Comparison of ENCODE assay signal across 14 cellular contexts in genomic region chr9:127563579-127563978, GRCh38. TPM values are rescaled to one million over a fixed set of nuclear protein-coding genes. Genes with fewer than 3 reads are reported as not detected.
DNase-seq lines count a peak whose midpoint lies in the region; ATAC-seq and TF ChIP-seq lines count a peak whose summit lies in the region.
"Had no signal": no experiment of that assay in that cellular context is flagged by ENCODE, and none has a peak within 500 bp of the region (broad histone marks: within the 10 kb centered on the region; RNA-seq: fewer than 3 reads in every experiment).

No MANE protein-coding gene starts in this region.

- peak overlapping the region; percentile 14; the same call in 1 of the 2 replicates for H3K4me3 ChIP-seq in HFF-Myc (replicated peaks; ENCODE audit: low read depth, low read length)
- no peak overlapping the region for H3K4me3 ChIP-seq in ascending aorta
- no peak overlapping the region for H3K4me3 ChIP-seq in mucosa of rectum (ENCODE audit: low read length in 2 of 2)
- H3K4me3 ChIP-seq in thyroid gland (replicated peaks in 1 of 3): no peak overlapping the region

- H3K4me1 ChIP-seq in ascending aorta (peaks cover 19 to 39% of the 10 kb centered on the region in 2 donors), mucosa of rectum (ENCODE audit: control insufficient read depth in 2 of 2, insufficient read depth in 2 of 2, low read length in 2 of 2) (peaks cover 51 to 71% of the 10 kb centered on the region in 2 donors), thyroid gland (peaks cover 70 to 79% of the 10 kb centered on the region in 2 donors)

- no peaks in the 10 kb centered on the region for H3K36me3 Mint-ChIP-seq in natural killer cell treated with Interleukin-12 subunit alpha and Interleukin-12 subunit beta and Interleukin-15 and Interleukin-18, amount 100 ng/mL, for 72 hours

- H3K27ac ChIP-seq in ascending aorta (peak overlapping the region; percentile 85 to 90), mucosa of rectum (ENCODE audit: low read depth in 2 of 2, low read length in 2 of 2) (peak overlapping the region; percentile 84 to 88), thyroid gland (peak overlapping the region in 2 of 3 donors; percentile 95 to 98)

- no peak for DNase-seq in HFF-Myc (ENCODE audit: extremely low read depth, low read depth)
- no peak for DNase-seq in ascending aorta (ENCODE audit: low spot score in 2 of 2)
- no peak for DNase-seq in thyroid gland
- no peak for DNase-seq in natural killer cell treated with Interleukin-12 subunit alpha and Interleukin-12 subunit beta and Interleukin-15 and Interleukin-18, amount 100 ng/mL, for 72 hours (ENCODE audit: low spot score)
- no peak for DNase-seq in NOMO-1 treated with DMSO at 0.1 percent for 48 hours (lab: John Stamatoyannopoulos, UW; ENCODE audit: unreplicated experiment)
- no peak for DNase-seq in NCI-H1092 treated with DMSO at 0.1 percent for 48 hours (lab: John Stamatoyannopoulos, UW)
- DNase-seq: anterior cingulate cortex, COR-L47, NCI-H187 treated with DMSO at 0.1 percent for 48 hours, NCI-H526, T-helper 9 cell had no signal

- no peak overlapping the region for H3K27ac Mint-ChIP-seq in natural killer cell treated with Interleukin-12 subunit alpha and Interleukin-12 subunit beta and Interleukin-15 and Interleukin-18, amount 100 ng/mL, for 72 hours
- H3K27ac Mint-ChIP-seq: progenitor cell of endocrine pancreas had no signal

- 87 to 90% methylated on average over 13 of the region's 13 CpGs for WGBS in thyroid gland, 2 donors

- no peak for ATAC-seq in natural killer cell treated with Interleukin-12 subunit alpha and Interleukin-12 subunit beta and Interleukin-15 and Interleukin-18, amount 100 ng/mL, for 72 hours
- ATAC-seq in HG03571 (IDR thresholded peaks at IDR 0.05; ENCODE audit: unreplicated experiment): no peak

- H3K4me3 Mint-ChIP-seq in natural killer cell treated with Interleukin-12 subunit alpha and Interleukin-12 subunit beta and Interleukin-15 and Interleukin-18, amount 100 ng/mL, for 72 hours: no peak overlapping the region

- intact Hi-C loops in ascending aorta (cut with DNase I): loop anchor here (2.0 kb wide), 1 partner anchor 15 kb away; no protein-coding TSS in a partner anchor
- intact Hi-C loops in thyroid gland (cut with DNase I): no loop called here

- H3K9me3 Mint-ChIP-seq in natural killer cell treated with Interleukin-12 subunit alpha and Interleukin-12 subunit beta and Interleukin-15 and Interleukin-18, amount 100 ng/mL, for 72 hours: no peaks in the 10 kb centered on the region

- H3K9me3 ChIP-seq in ascending aorta (no peaks in the 10 kb centered on the region), mucosa of rectum (ENCODE audit: control insufficient read depth in 2 of 2, low read length in 2 of 2) (no peaks in the 10 kb centered on the region), thyroid gland (no peaks in the 10 kb centered on the region)

- TF ChIP-seq CTCF in HFF-Myc (IDR thresholded peaks at IDR 0.05; ENCODE audit: low read depth, low read length, missing control alignments): no peak
- no peak for TF ChIP-seq CTCF in ascending aorta (IDR thresholded peaks at IDR 0.05)
- no peak for TF ChIP-seq CTCF in thyroid gland (IDR thresholded peaks at IDR 0.05)

- no peaks in the 10 kb centered on the region for H3K27me3 Mint-ChIP-seq in natural killer cell treated with Interleukin-12 subunit alpha and Interleukin-12 subunit beta and Interleukin-15 and Interleukin-18, amount 100 ng/mL, for 72 hours
- H3K27me3 Mint-ChIP-seq: progenitor cell of endocrine pancreas had no signal

- H3K9ac ChIP-seq in mucosa of rectum (ENCODE audit: low read depth in 1 of 2, low read length in 2 of 2): no peak overlapping the region

- no peaks in the 10 kb centered on the region for H3K27me3 ChIP-seq in ascending aorta
- H3K27me3 ChIP-seq in mucosa of rectum (ENCODE audit: control insufficient read depth in 2 of 2, insufficient read depth in 2 of 2, low read length in 2 of 2): no peaks in the 10 kb centered on the region
- no peaks in the 10 kb centered on the region for H3K27me3 ChIP-seq in thyroid gland

- peaks cover 24 to 29% of the 10 kb centered on the region in 2 donors for H3K4me1 Mint-ChIP-seq in natural killer cell treated with Interleukin-12 subunit alpha and Interleukin-12 subunit beta and Interleukin-15 and Interleukin-18, amount 100 ng/mL, for 72 hours (ENCODE audit: low read depth in 2 of 2)

- H3K36me3 ChIP-seq in ascending aorta: peaks cover 7 to 16% of the 10 kb centered on the region in 2 donors
- peaks cover 18 to 21% of the 10 kb centered on the region in 2 donors for H3K36me3 ChIP-seq in mucosa of rectum (ENCODE audit: control insufficient read depth in 2 of 2, insufficient read depth in 2 of 2, low read length in 2 of 2)
- peaks cover 2 to 21% of the 10 kb centered on the region in 2 donors for H3K36me3 ChIP-seq in thyroid gland

- no peak for TF ChIP-seq POLR2A in thyroid gland (IDR thresholded peaks at IDR 0.05)

RNA-seq across cellular contexts. Expression of gene STXBP1, which starts 48.5 kb away (rescaled TPM):
- total RNA-seq in ascending aorta (29.3 TPM), thyroid gland (100 to 1,000 TPM in 2 of 4 donors, 10 to 100 TPM in 2; 23.8 to 139 (median 106) TPM)
- 1 to 10 TPM; 4.0 to 8.1 TPM for total RNA-seq in natural killer cell treated with Interleukin-12 subunit alpha and Interleukin-12 subunit beta and Interleukin-15 and Interleukin-18, amount 100 ng/mL, for 72 hours
